In the genomic region with DNA sequence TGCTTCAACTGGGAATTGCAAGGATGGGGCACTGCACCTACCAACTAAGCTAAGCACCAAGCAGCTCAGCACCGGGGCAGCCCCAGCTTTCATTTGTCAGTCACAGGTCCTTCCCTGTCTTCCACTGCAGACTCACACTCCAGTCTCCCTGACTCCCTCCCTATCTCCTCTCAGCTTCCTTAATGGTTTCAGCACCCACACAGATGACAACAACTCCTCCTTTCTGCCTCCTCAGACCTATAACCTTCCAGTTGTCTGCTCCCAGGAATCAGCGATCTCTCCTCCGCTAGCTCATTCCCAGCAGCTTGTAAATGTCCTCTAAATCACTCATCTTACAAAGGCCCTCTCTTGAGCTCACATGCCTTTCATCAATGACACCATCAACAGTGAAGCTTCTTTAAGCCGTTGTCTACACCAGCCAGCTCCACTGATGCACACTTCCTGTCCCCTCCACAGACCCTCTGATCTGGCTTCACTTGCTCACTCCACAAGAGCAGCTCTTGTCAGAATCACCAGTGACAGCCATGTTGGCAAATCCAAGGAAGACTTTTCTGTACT, we compare ENCODE assay signal across 2 cellular contexts.
A peak's percentile ranks its signal among the peaks of the same experiment; 100 is the strongest.
TF ChIP-seq lines count a peak whose summit lies in the region.

No MANE protein-coding gene starts in this region.

TF ChIP-seq in HEK293, 187 proteins besides CTCF, POLR2A, EP300 and RAD21 (continued from another document):
- TF ChIP-seq, protein P1, sequence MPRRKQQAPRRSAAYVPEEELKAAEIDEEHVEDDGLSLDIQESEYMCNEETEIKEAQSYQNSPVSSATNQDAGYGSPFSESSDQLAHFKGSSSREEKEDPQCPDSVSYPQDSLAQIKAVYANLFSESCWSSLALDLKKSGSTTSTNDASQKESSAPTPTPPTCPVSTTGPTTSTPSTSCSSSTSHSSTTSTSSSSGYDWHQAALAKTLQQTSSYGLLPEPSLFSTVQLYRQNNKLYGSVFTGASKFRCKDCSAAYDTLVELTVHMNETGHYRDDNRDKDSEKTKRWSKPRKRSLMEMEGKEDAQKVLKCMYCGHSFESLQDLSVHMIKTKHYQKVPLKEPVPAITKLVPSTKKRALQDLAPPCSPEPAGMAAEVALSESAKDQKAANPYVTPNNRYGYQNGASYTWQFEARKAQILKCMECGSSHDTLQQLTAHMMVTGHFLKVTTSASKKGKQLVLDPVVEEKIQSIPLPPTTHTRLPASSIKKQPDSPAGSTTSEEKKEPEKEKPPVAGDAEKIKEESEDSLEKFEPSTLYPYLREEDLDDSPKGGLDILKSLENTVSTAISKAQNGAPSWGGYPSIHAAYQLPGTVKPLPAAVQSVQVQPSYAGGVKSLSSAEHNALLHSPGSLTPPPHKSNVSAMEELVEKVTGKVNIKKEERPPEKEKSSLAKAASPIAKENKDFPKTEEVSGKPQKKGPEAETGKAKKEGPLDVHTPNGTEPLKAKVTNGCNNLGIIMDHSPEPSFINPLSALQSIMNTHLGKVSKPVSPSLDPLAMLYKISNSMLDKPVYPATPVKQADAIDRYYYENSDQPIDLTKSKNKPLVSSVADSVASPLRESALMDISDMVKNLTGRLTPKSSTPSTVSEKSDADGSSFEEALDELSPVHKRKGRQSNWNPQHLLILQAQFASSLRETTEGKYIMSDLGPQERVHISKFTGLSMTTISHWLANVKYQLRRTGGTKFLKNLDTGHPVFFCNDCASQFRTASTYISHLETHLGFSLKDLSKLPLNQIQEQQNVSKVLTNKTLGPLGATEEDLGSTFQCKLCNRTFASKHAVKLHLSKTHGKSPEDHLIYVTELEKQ (tag by site-specific recombination; IDR thresholded peaks at IDR 0.05; ENCODE audit: borderline replicate concordance) = peak; percentile 55; the same call in 1 of the 2 replicates
- TF ChIP-seq OSR2 (tag by site-specific recombination; IDR thresholded peaks at IDR 0.05) (0 out of 2 replicates have a peak, but pooled peaks have one; percentile 8), SALL2 (tag by site-specific recombination; IDR thresholded peaks at IDR 0.05; ENCODE audit: borderline replicate concordance) (no peak), WT1 (tag by site-specific recombination; IDR thresholded peaks at IDR 0.05) (peak; percentile 33; the same call in 1 of the 2 replicates), ZFHX2 (tag by site-specific recombination; conservative IDR thresholded peaks at IDR 0.05) (peak; percentile 73), SP7 (tag by site-specific recombination; IDR thresholded peaks at IDR 0.05) (0 out of 2 replicates have a peak, but pooled peaks have one; percentile 22), ZNF514 (tag by site-specific recombination; IDR thresholded peaks at IDR 0.05) (no peak), ZNF777 (tag by site-specific recombination; IDR thresholded peaks at IDR 0.05; ENCODE audit: borderline replicate concordance) (no peak), ZBTB17 (tag by site-specific recombination; IDR thresholded peaks at IDR 0.05) (0 out of 2 replicates have a peak, but pooled peaks have one; percentile 25)
- TF ChIP-seq, protein P2, sequence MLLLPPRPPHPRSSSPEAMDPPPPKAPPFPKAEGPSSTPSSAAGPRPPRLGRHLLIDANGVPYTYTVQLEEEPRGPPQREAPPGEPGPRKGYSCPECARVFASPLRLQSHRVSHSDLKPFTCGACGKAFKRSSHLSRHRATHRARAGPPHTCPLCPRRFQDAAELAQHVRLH (tag by site-specific recombination; IDR thresholded peaks at IDR 0.05) = no peak

TF ChIP-seq in HepG2, 621 proteins besides CTCF, POLR2A, EP300 and RAD21 (continued from another document):
- TF ChIP-seq, protein P3, sequence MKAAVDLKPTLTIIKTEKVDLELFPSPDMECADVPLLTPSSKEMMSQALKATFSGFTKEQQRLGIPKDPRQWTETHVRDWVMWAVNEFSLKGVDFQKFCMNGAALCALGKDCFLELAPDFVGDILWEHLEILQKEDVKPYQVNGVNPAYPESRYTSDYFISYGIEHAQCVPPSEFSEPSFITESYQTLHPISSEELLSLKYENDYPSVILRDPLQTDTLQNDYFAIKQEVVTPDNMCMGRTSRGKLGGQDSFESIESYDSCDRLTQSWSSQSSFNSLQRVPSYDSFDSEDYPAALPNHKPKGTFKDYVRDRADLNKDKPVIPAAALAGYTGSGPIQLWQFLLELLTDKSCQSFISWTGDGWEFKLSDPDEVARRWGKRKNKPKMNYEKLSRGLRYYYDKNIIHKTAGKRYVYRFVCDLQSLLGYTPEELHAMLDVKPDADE (CRISPR knock-in tag; IDR thresholded peaks at IDR 0.05) = no peak
